ENCODE assay signal across 2 cellular contexts in the genomic region with DNA sequence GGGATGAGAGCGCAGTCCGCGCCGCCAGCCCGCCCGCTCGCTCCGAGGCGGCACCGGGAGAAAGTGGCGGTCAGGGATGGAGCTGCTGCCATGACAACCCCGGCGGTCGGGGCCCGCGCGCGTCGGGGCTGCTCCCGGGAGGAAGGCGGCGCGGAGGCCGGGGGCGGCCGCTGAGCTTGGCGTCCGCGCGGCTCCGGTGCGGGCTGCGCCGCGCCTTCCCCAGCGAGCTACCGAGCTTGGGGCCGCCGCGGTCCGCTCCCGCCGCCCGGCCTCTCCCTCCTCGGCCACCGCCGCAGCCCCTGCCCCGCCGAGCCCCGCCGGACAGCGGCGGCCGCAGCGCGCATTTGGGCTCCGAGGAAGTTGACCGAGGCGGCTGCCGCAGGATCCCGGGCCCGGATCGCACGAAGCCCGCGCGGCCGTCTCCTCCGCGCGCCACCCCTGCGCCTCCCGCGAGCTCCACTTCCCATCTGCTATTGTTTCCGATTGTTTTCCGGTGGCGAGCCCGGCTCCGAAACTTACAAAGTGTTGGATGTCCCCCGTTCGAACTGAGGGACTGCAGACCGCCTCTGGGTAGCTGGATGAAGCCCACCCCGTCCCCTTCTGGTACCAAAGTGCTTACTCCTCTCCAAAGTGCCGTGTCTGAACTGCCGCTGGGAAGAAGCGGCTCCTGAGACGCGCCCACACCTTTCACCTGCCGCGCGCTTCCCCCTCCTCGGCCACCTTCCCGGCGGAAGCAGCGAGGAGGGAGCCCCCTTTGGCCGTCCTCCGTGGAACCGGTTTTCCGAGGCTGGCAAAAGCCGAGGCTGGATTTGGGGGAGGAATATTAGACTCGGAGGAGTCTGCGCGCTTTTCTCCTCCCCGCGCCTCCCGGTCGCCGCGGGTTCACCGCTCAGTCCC.
TF ChIP-seq lines count a peak whose summit lies in the region.

No MANE protein-coding gene starts in this region.

TF ChIP-seq in HEK293, 187 proteins besides CTCF, POLR2A, EP300 and RAD21 (continued from another document and continues in another):
- TF ChIP-seq, protein P1, sequence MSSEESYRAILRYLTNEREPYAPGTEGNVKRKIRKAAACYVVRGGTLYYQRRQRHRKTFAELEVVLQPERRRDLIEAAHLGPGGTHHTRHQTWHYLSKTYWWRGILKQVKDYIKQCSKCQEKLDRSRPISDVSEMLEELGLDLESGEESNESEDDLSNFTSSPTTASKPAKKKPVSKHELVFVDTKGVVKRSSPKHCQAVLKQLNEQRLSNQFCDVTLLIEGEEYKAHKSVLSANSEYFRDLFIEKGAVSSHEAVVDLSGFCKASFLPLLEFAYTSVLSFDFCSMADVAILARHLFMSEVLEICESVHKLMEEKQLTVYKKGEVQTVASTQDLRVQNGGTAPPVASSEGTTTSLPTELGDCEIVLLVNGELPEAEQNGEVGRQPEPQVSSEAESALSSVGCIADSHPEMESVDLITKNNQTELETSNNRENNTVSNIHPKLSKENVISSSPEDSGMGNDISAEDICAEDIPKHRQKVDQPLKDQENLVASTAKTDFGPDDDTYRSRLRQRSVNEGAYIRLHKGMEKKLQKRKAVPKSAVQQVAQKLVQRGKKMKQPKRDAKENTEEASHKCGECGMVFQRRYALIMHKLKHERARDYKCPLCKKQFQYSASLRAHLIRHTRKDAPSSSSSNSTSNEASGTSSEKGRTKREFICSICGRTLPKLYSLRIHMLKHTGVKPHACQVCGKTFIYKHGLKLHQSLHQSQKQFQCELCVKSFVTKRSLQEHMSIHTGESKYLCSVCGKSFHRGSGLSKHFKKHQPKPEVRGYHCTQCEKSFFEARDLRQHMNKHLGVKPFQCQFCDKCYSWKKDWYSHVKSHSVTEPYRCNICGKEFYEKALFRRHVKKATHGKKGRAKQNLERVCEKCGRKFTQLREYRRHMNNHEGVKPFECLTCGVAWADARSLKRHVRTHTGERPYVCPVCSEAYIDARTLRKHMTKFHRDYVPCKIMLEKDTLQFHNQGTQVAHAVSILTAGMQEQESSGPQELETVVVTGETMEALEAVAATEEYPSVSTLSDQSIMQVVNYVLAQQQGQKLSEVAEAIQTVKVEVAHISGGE (tag by site-specific recombination; conservative IDR thresholded peaks at IDR 0.05; ENCODE audit: low read depth): peak; percentile 29; the same call in 1 of the 2 replicates
- TF ChIP-seq, protein P2, sequence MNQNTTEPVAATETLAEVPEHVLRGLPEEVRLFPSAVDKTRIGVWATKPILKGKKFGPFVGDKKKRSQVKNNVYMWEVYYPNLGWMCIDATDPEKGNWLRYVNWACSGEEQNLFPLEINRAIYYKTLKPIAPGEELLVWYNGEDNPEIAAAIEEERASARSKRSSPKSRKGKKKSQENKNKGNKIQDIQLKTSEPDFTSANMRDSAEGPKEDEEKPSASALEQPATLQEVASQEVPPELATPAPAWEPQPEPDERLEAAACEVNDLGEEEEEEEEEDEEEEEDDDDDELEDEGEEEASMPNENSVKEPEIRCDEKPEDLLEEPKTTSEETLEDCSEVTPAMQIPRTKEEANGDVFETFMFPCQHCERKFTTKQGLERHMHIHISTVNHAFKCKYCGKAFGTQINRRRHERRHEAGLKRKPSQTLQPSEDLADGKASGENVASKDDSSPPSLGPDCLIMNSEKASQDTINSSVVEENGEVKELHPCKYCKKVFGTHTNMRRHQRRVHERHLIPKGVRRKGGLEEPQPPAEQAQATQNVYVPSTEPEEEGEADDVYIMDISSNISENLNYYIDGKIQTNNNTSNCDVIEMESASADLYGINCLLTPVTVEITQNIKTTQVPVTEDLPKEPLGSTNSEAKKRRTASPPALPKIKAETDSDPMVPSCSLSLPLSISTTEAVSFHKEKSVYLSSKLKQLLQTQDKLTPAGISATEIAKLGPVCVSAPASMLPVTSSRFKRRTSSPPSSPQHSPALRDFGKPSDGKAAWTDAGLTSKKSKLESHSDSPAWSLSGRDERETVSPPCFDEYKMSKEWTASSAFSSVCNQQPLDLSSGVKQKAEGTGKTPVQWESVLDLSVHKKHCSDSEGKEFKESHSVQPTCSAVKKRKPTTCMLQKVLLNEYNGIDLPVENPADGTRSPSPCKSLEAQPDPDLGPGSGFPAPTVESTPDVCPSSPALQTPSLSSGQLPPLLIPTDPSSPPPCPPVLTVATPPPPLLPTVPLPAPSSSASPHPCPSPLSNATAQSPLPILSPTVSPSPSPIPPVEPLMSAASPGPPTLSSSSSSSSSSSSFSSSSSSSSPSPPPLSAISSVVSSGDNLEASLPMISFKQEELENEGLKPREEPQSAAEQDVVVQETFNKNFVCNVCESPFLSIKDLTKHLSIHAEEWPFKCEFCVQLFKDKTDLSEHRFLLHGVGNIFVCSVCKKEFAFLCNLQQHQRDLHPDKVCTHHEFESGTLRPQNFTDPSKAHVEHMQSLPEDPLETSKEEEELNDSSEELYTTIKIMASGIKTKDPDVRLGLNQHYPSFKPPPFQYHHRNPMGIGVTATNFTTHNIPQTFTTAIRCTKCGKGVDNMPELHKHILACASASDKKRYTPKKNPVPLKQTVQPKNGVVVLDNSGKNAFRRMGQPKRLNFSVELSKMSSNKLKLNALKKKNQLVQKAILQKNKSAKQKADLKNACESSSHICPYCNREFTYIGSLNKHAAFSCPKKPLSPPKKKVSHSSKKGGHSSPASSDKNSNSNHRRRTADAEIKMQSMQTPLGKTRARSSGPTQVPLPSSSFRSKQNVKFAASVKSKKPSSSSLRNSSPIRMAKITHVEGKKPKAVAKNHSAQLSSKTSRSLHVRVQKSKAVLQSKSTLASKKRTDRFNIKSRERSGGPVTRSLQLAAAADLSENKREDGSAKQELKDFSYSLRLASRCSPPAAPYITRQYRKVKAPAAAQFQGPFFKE (tag by site-specific recombination; IDR thresholded peaks at IDR 0.05; ENCODE audit: borderline replicate concordance): no peak
- no peak for TF ChIP-seq ZNF202 (tag by site-specific recombination; IDR thresholded peaks at IDR 0.05; ENCODE audit: borderline replicate concordance)
- TF ChIP-seq, protein P3, sequence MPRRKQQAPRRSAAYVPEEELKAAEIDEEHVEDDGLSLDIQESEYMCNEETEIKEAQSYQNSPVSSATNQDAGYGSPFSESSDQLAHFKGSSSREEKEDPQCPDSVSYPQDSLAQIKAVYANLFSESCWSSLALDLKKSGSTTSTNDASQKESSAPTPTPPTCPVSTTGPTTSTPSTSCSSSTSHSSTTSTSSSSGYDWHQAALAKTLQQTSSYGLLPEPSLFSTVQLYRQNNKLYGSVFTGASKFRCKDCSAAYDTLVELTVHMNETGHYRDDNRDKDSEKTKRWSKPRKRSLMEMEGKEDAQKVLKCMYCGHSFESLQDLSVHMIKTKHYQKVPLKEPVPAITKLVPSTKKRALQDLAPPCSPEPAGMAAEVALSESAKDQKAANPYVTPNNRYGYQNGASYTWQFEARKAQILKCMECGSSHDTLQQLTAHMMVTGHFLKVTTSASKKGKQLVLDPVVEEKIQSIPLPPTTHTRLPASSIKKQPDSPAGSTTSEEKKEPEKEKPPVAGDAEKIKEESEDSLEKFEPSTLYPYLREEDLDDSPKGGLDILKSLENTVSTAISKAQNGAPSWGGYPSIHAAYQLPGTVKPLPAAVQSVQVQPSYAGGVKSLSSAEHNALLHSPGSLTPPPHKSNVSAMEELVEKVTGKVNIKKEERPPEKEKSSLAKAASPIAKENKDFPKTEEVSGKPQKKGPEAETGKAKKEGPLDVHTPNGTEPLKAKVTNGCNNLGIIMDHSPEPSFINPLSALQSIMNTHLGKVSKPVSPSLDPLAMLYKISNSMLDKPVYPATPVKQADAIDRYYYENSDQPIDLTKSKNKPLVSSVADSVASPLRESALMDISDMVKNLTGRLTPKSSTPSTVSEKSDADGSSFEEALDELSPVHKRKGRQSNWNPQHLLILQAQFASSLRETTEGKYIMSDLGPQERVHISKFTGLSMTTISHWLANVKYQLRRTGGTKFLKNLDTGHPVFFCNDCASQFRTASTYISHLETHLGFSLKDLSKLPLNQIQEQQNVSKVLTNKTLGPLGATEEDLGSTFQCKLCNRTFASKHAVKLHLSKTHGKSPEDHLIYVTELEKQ (tag by site-specific recombination; IDR thresholded peaks at IDR 0.05; ENCODE audit: borderline replicate concordance): no peak

TF ChIP-seq in WTC11, 78 proteins besides CTCF, POLR2A, EP300 and RAD21 (continued from another document):
- TF ChIP-seq, protein P4, sequence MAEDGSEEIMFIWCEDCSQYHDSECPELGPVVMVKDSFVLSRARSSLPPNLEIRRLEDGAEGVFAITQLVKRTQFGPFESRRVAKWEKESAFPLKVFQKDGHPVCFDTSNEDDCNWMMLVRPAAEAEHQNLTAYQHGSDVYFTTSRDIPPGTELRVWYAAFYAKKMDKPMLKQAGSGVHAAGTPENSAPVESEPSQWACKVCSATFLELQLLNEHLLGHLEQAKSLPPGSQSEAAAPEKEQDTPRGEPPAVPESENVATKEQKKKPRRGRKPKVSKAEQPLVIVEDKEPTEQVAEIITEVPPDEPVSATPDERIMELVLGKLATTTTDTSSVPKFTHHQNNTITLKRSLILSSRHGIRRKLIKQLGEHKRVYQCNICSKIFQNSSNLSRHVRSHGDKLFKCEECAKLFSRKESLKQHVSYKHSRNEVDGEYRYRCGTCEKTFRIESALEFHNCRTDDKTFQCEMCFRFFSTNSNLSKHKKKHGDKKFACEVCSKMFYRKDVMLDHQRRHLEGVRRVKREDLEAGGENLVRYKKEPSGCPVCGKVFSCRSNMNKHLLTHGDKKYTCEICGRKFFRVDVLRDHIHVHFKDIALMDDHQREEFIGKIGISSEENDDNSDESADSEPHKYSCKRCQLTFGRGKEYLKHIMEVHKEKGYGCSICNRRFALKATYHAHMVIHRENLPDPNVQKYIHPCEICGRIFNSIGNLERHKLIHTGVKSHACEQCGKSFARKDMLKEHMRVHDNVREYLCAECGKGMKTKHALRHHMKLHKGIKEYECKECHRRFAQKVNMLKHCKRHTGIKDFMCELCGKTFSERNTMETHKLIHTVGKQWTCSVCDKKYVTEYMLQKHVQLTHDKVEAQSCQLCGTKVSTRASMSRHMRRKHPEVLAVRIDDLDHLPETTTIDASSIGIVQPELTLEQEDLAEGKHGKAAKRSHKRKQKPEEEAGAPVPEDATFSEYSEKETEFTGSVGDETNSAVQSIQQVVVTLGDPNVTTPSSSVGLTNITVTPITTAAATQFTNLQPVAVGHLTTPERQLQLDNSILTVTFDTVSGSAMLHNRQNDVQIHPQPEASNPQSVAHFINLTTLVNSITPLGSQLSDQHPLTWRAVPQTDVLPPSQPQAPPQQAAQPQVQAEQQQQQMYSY (CRISPR knock-in tag; IDR thresholded peaks at IDR 0.05): peak; percentile 51; the same call in 1 of the 2 replicates
